8 cellular contexts compared by ENCODE assay signal in genomic region chr3:28476194-28476593, GRCh38.
DNase-seq lines count a peak whose midpoint lies in the region; ATAC-seq and TF ChIP-seq lines count a peak whose summit lies in the region.

No MANE protein-coding gene starts in this region.

- peak; percentile 57 for TF ChIP-seq CTCF in fibroblast of mammary gland (conservative IDR thresholded peaks at IDR 0.05; ENCODE audit: control insufficient read depth, insufficient read depth, low read depth, low read length)
- peak; percentile 68 for TF ChIP-seq CTCF in retinal pigment epithelial cell (conservative IDR thresholded peaks at IDR 0.05; ENCODE audit: low read depth, low read length)

- DNase-seq in AG08395 (ENCODE audit: low spot score), result peak; percentile 43
- DNase-seq in RKO (ENCODE audit: low spot score), result peak; percentile 78
- DNase-seq in fibroblast of mammary gland (ENCODE audit: low read depth), result peak; percentile 69
- DNase-seq in retinal pigment epithelial cell (ENCODE audit: low read depth), result peak; percentile 33
- no peak for DNase-seq in activated effector memory CD4-positive, alpha-beta T cell treated with Interleukin-2 at 50 U/mL for 16 hours

- ATAC-seq in GM18499 (IDR thresholded peaks at IDR 0.05; ENCODE audit: insufficient read depth, unreplicated experiment) (peak; percentile 58), HG03565 (IDR thresholded peaks at IDR 0.05; ENCODE audit: unreplicated experiment) (peak; percentile 67), HG03135 (IDR thresholded peaks at IDR 0.05; ENCODE audit: unreplicated experiment) (no peak)

- H3K4me3 ChIP-seq in fibroblast of mammary gland (ENCODE audit: control insufficient read depth, low read depth, low read length), result no peak overlapping the region
- H3K4me3 ChIP-seq in retinal pigment epithelial cell (ENCODE audit: low read length), result no peak overlapping the region
